Comparison of ENCODE assay signal across 8 cellular contexts in the genomic region with DNA sequence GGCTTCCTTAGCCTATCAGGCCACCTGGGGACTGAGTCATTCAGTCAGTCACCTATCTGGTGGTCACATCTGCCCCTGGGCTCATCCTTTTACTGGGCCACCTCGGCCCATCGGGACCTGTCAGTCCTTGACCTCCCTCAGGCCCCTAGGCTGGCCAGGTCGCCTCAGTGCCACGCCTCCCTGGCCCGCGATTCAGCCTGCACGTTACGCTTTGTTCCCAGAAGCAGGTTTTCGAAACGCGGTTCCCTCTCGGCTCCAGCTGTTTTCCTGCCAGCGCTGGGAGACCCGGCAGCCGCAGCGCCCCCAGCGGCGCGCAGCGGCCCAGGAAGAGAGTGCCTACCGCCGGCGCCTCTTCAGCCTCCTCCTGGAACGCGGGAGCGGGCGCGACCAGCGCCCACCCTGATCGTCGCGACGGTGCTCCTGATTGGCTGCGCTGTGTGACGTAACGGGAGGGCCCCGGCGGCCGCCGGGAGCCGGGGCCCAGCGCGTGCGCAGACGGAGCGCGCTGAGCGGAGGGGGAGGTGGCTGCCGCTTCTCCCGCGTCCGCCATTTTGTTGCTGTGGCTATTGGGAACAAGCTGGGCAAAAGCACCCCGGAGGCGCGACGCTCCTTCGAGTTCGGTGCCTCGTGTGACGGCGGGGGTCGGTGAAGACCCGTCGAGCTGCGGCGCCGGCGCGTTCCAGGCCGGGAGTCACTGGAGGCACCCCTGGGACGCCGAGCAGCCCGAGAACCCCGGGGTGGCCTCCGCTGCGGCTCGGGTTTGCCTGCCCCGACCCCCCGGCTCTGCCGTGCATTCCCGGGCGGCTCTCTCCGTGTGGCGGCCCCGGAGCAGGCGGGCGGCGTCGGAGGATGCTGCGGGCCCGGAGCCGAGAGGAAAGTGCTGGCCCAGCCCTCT. TPM values are rescaled to one million over a fixed set of nuclear protein-coding genes. Genes with fewer than 3 reads are reported as not detected.
A peak's percentile ranks its signal among the peaks of the same experiment; 100 is the strongest.
DNase-seq lines count a peak whose midpoint lies in the region; ATAC-seq and TF ChIP-seq lines count a peak whose summit lies in the region.

A gene with protein sequence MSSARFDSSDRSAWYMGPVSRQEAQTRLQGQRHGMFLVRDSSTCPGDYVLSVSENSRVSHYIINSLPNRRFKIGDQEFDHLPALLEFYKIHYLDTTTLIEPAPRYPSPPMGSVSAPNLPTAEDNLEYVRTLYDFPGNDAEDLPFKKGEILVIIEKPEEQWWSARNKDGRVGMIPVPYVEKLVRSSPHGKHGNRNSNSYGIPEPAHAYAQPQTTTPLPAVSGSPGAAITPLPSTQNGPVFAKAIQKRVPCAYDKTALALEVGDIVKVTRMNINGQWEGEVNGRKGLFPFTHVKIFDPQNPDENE (plus strand): TSS at position 492 of the 895 bp plus-strand sequence. CDS start 528 bp downstream, outside the sequence.

- DNase-seq in AG09309 (ENCODE audit: low read depth) (peak; percentile 85), NCI-H2227 treated with DMSO at 0.1 percent for 48 hours (lab: John Stamatoyannopoulos, UW) (peak; percentile 97), WTC11 (ENCODE audit: low spot score) (peak; percentile 97), cardiac fibroblast (ENCODE audit: low read depth in 2 of 2) (peak; percentile 97 to 98), inferior parietal cortex (ENCODE audit: extremely low spot score) (peak; percentile 99)
- peak; percentile 91 to 93 for DNase-seq in stimulated activated CD4-positive, alpha-beta T cell treated with anti-CD3 and anti-CD28 coated beads, Interleukin-12 subunit alpha, Interleukin-12 subunit beta, amount 100 ng/mL, for 24 hours (ENCODE audit: low read depth in 2 of 2)

- CTCF ChIA-PET in WTC11 (lab: Charles Lee): interaction anchor here (0.6 to 2.9 kb wide), 31 partner anchors 9 to 186 kb away, joined by 3 to 34 read pairs (median 4); partner anchors contain the start of genes LRRC74B, LZTR1 and THAP7

- H3K27ac Mint-ChIP-seq in WTC11: peak within 1 kb of the TSS; percentile 99

- ATAC-seq in GM18909 (IDR thresholded peaks at IDR 0.05; ENCODE audit: poor library complexity, unreplicated experiment) (peak; percentile 96), HG03175 (IDR thresholded peaks at IDR 0.05; ENCODE audit: unreplicated experiment) (peak; percentile 92), WTC11 (peak; percentile 98)

- H3K4me3 ChIP-seq in AG09309 (ENCODE audit: control insufficient read depth, low read depth, low read length) (peak within 1 kb of the TSS; percentile 100), cardiac fibroblast (replicated peaks in 1 of 2; ENCODE audit: low read depth in 2 of 2, low read length in 2 of 2) (peak within 1 kb of the TSS; percentile 97 to 99)

- TF ChIP-seq CTCF in AG09309 (IDR thresholded peaks at IDR 0.05; ENCODE audit: control insufficient read depth, insufficient read depth, low read depth, low read length, missing control alignments) (peak; percentile 93), WTC11 (IDR thresholded peaks at IDR 0.05) (peak; percentile 79), cardiac fibroblast (IDR thresholded peaks at IDR 0.05; ENCODE audit: low read depth, low read length) (peak; percentile 86)

- no peaks in the 10 kb centered on the region for H3K9me3 Mint-ChIP-seq in WTC11

- no peaks in the 10 kb centered on the region; the same call in 1 of the 2 replicates for H3K27me3 Mint-ChIP-seq in WTC11 (ENCODE audit: low read depth)

- POLR2A ChIA-PET in WTC11 (lab: Charles Lee): interaction anchor here (0.6 to 1.3 kb wide), 3 partner anchors 38 to 64 kb away, joined by 3 to 4 read pairs (median 3); no protein-coding TSS in a partner anchor

- H3K36me3 Mint-ChIP-seq in WTC11: peaks cover 19% of the 10 kb centered on the region; the same call in 1 of the 2 replicates

- H3K4me3 Mint-ChIP-seq in WTC11: peak within 1 kb of the TSS; percentile 95

- peaks cover 28% of the 10 kb centered on the region for H3K4me1 Mint-ChIP-seq in WTC11

TF ChIP-seq in WTC11, 78 proteins besides CTCF, POLR2A, EP300 and RAD21 (continues in another document):
- TF ChIP-seq GABPB1 (CRISPR knock-in tag; IDR thresholded peaks at IDR 0.05) (peak; percentile 57), FOXK1 (CRISPR knock-in tag; IDR thresholded peaks at IDR 0.05) (peak; percentile 46; the same call in 1 of the 2 replicates), RORB (CRISPR knock-in tag; IDR thresholded peaks at IDR 0.05) (no peak), NFYB (CRISPR knock-in tag; conservative IDR thresholded peaks at IDR 0.05; ENCODE audit: low read depth) (peak; percentile 52), CREM (CRISPR knock-in tag; IDR thresholded peaks at IDR 0.05) (peak; percentile 87), ZNF138 (CRISPR knock-in tag; conservative IDR thresholded peaks at IDR 0.05) (no peak), FOXP1 (CRISPR knock-in tag; IDR thresholded peaks at IDR 0.05; ENCODE audit: borderline replicate concordance) (peak; percentile 62; the same call in 1 of the 2 replicates), SMAD3 (CRISPR knock-in tag; IDR thresholded peaks at IDR 0.05; ENCODE audit: borderline replicate concordance) (no peak), ARID4B (CRISPR knock-in tag; IDR thresholded peaks at IDR 0.05; ENCODE audit: borderline replicate concordance) (peak; percentile 65; the same call in 1 of the 2 replicates), MLX (CRISPR knock-in tag; IDR thresholded peaks at IDR 0.05) (no peak), MYBL2 (CRISPR knock-in tag; IDR thresholded peaks at IDR 0.05) (0 out of 2 replicates have a peak, but pooled peaks have one; percentile 29), ZNF121 (CRISPR knock-in tag; IDR thresholded peaks at IDR 0.05) (0 out of 2 replicates have a peak, but pooled peaks have one; percentile 19)
- TF ChIP-seq, protein P1, sequence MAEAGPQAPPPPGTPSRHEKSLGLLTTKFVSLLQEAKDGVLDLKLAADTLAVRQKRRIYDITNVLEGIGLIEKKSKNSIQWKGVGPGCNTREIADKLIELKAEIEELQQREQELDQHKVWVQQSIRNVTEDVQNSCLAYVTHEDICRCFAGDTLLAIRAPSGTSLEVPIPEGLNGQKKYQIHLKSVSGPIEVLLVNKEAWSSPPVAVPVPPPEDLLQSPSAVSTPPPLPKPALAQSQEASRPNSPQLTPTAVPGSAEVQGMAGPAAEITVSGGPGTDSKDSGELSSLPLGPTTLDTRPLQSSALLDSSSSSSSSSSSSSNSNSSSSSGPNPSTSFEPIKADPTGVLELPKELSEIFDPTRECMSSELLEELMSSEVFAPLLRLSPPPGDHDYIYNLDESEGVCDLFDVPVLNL (CRISPR knock-in tag; IDR thresholded peaks at IDR 0.05; ENCODE audit: borderline replicate concordance, low read depth): peak; percentile 23; the same call in 1 of the 2 replicates
- TF ChIP-seq, protein P2, sequence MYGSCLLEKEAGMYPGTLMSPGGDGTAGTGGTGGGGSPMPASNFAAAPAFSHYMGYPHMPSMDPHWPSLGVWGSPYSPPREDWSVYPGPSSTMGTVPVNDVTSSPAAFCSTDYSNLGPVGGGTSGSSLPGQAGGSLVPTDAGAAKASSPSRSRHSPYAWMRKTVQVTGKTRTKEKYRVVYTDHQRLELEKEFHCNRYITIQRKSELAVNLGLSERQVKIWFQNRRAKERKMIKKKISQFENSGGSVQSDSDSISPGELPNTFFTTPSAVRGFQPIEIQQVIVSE (CRISPR knock-in tag; IDR thresholded peaks at IDR 0.05; ENCODE audit: borderline replicate concordance): no peak

RNA-seq across cellular contexts. Expression of the gene that starts here (rescaled TPM):
- 113 to 115 TPM (median 114 TPM) in 3 replicates for total RNA-seq in WTC11 (2021)

Comparison
In these comparisons a context has a peak if more than half of its experiments do, and no peak if none do; other contexts are left out.
1. Peak in every context shown above with its lines: DNase-seq, ATAC-seq and H3K4me3 ChIP-seq.